In the genomic region with DNA sequence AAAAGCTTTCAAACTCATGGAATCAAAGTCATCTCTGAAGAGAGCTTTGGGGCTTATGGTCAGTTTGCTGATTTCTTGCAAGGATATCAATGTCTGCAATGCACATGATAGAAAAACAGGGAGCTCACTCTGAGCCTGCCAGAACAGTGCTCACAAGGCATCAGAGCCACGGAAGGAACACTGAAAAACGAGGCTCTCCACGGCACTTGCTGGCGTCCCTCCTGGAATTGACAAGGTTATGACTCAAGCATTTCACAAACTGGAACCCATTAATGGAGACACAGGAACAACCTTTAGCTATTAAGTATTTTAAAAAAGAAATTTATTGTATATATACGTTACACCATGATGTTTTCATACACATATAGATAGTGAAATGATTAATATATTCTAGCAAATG, we compare ENCODE assay signal across 27 cellular contexts.
"Had no signal": no experiment of that assay in that cellular context is flagged by ENCODE, and none has a peak within 500 bp of the region (broad histone marks: within the 10 kb centered on the region; RNA-seq: fewer than 3 reads in every experiment).

No MANE protein-coding gene starts in this region.

- H3K4me3 ChIP-seq: ascending aorta, coronary artery, dorsolateral prefrontal cortex, gastrocnemius medialis, heart left ventricle, hepatocyte had no signal

- H3K4me1 ChIP-seq: ascending aorta, foreskin keratinocyte, gastrocnemius medialis, heart left ventricle had no signal

- H3K9me3 ChIP-seq: ascending aorta, gastrocnemius medialis had no signal

- DNase-seq: activated B cell treated with CpG ODN at 0.5 μM for 24 hours; activated CD4-positive, alpha-beta T cell treated with anti-CD3 and anti-CD28 coated beads for 48 hours; activated CD4-positive, alpha-beta T cell treated with anti-CD3 and anti-CD28 coated beads, Interleukin-2, amount 50 U/mL, for 1 hour; activated CD4-positive, alpha-beta T cell treated with anti-CD3 and anti-CD28 coated beads, Interleukin-2, amount 50 U/mL, for 48 hours; activated CD8-positive, alpha-beta memory T cell treated with anti-CD3 and anti-CD28 coated beads, Interleukin-2, amount 10 ng/mL, durations not matched to agents 7 days and 5 days; activated CD8-positive, alpha-beta memory T cell treated with anti-CD3 and anti-CD28 coated beads, Interleukin-2, amount 50 U/mL, for 4 hours; activated CD8-positive, alpha-beta T cell treated with anti-CD3 and anti-CD28 coated beads, Interleukin-2, amount 10 ng/mL, durations not matched to agents 7 days and 5 days; activated effector memory CD4-positive, alpha-beta T cell treated with anti-CD3 and anti-CD28 coated beads, Interleukin-2, amount 50 U/mL, for 16 hours; activated naive CD4-positive, alpha-beta T cell treated with anti-CD3 and anti-CD28 coated beads for 36 hours; activated naive CD8-positive, alpha-beta T cell treated with anti-CD3 and anti-CD28 coated beads for 36 hours; activated naive CD8-positive, alpha-beta T cell treated with anti-CD3 and anti-CD28 coated beads, Interleukin-2, amount 50 U/mL, for 24 hours; activated T-cell treated with anti-CD3 and anti-CD28 coated beads, Interleukin-2, amount 50 U/mL, for 1 hour; activated T-cell treated with anti-CD3 and anti-CD28 coated beads, Interleukin-2, amount 50 U/mL, for 48 hours; dorsolateral prefrontal cortex; effector memory CD4-positive, alpha-beta T cell; endodermal cell; foreskin keratinocyte; gastrocnemius medialis; glutamatergic neuron; heart left ventricle; T-helper 1 cell; T-helper 17 cell; T1000; WERI-Rb-1 had no signal

- H3K27me3 ChIP-seq: ascending aorta, dorsolateral prefrontal cortex, foreskin keratinocyte, gastrocnemius medialis, heart left ventricle, hepatocyte had no signal

- H3K36me3 ChIP-seq: ascending aorta, gastrocnemius medialis, heart left ventricle, WERI-Rb-1 had no signal
